ENCODE assay signal across 1 cellular context in the genomic region with DNA sequence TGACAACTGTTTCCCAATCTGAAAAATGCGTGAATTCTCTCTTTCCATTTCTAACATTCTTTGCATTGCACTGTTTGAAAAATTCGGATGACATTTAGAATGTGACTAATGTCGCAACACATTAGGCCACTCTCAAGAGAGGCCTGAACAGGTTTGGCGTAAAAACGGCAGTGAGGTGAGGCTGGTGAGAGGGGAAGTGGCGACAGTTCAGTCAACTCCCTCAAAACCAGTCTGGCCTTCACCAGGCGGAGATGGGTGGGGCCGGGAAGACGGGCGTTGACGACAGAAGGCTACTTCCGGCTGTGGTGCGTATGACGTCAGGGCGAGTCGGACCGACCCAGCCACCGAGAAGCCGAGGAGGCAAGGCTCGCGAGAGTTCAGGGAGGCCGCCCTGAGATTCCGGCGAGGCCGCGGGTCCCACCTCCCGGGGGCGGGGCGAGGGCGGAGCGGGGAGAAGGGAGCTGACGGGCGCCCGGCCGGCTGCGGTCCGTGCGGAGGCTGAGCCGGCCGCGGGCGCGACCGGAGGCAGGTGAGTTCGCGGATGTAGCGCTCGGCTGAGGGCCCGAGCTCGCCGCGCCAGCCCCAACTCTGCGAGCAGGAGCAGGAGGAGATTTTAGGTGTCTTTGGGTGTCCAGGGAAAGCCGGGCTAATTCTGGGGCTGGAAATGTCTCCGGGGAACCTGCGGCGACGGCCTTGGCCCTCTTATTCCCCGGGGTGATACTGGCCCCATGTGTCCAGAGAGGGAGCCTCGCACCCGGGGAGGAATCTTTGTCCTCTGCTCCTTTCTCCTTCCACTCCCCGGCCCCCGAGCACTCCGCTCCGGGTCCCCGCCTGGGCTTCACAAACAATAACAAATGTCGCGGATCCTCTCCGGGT.
A peak's percentile ranks its signal among the peaks of the same experiment; 100 is the strongest.
TF ChIP-seq lines count a peak whose summit lies in the region.

A gene (plus strand): TSS at position 483 of the 876 bp plus-strand sequence. CDS start 53,435 bp downstream, outside the sequence.

TF ChIP-seq in HEK293, 187 proteins besides CTCF, POLR2A, EP300 and RAD21 (continued from another document):
- no peak for TF ChIP-seq ZNF670 (tag by site-specific recombination; IDR thresholded peaks at IDR 0.05; ENCODE audit: low read depth)
- no peak for TF ChIP-seq GLIS1 (tag by site-specific recombination; IDR thresholded peaks at IDR 0.05)
- TF ChIP-seq ZNF292 (tag by site-specific recombination; IDR thresholded peaks at IDR 0.05; ENCODE audit: borderline replicate concordance, low read depth): no peak
- TF ChIP-seq, protein P1, sequence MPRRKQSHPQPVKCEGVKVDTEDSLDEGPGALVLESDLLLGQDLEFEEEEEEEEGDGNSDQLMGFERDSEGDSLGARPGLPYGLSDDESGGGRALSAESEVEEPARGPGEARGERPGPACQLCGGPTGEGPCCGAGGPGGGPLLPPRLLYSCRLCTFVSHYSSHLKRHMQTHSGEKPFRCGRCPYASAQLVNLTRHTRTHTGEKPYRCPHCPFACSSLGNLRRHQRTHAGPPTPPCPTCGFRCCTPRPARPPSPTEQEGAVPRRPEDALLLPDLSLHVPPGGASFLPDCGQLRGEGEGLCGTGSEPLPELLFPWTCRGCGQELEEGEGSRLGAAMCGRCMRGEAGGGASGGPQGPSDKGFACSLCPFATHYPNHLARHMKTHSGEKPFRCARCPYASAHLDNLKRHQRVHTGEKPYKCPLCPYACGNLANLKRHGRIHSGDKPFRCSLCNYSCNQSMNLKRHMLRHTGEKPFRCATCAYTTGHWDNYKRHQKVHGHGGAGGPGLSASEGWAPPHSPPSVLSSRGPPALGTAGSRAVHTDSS (tag by site-specific recombination; IDR thresholded peaks at IDR 0.05): peak; percentile 1; the same call in 1 of the 2 replicates
- TF ChIP-seq ZNF174 (tag by site-specific recombination; IDR thresholded peaks at IDR 0.05): no peak
- TF ChIP-seq ZSCAN16 (tag by site-specific recombination; IDR thresholded peaks at IDR 0.05): no peak; the same call in 1 of the 2 replicates
- no peak for TF ChIP-seq ZNF791 (tag by site-specific recombination; IDR thresholded peaks at IDR 0.05)
- TF ChIP-seq ZNF350 (tag by site-specific recombination; IDR thresholded peaks at IDR 0.05): no peak
- no peak for TF ChIP-seq SALL2 (tag by site-specific recombination; IDR thresholded peaks at IDR 0.05; ENCODE audit: borderline replicate concordance)
- TF ChIP-seq, protein P2, sequence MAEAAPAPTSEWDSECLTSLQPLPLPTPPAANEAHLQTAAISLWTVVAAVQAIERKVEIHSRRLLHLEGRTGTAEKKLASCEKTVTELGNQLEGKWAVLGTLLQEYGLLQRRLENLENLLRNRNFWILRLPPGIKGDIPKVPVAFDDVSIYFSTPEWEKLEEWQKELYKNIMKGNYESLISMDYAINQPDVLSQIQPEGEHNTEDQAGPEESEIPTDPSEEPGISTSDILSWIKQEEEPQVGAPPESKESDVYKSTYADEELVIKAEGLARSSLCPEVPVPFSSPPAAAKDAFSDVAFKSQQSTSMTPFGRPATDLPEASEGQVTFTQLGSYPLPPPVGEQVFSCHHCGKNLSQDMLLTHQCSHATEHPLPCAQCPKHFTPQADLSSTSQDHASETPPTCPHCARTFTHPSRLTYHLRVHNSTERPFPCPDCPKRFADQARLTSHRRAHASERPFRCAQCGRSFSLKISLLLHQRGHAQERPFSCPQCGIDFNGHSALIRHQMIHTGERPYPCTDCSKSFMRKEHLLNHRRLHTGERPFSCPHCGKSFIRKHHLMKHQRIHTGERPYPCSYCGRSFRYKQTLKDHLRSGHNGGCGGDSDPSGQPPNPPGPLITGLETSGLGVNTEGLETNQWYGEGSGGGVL (tag by site-specific recombination; IDR thresholded peaks at IDR 0.05): no peak
- TF ChIP-seq, protein P3, sequence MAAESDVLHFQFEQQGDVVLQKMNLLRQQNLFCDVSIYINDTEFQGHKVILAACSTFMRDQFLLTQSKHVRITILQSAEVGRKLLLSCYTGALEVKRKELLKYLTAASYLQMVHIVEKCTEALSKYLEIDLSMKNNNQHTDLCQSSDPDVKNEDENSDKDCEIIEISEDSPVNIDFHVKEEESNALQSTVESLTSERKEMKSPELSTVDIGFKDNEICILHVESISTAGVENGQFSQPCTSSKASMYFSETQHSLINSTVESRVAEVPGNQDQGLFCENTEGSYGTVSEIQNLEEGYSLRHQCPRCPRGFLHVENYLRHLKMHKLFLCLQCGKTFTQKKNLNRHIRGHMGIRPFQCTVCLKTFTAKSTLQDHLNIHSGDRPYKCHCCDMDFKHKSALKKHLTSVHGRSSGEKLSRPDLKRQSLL (tag by site-specific recombination; IDR thresholded peaks at IDR 0.05): no peak
- peak; percentile 25; the same call in 1 of the 2 replicates for TF ChIP-seq ZNF558 (tag by site-specific recombination; IDR thresholded peaks at IDR 0.05)
- 0 out of 2 replicates have a peak, but pooled peaks have one; percentile 17 for TF ChIP-seq ZNF341 (tag by site-specific recombination; IDR thresholded peaks at IDR 0.05; ENCODE audit: low read depth)
- TF ChIP-seq ZNF354C (tag by site-specific recombination; IDR thresholded peaks at IDR 0.05; ENCODE audit: borderline replicate concordance, low read depth): no peak
- peak; percentile 59; the same call in 1 of the 2 replicates for TF ChIP-seq ZEB2 (tag by site-specific recombination; IDR thresholded peaks at IDR 0.05)
- TF ChIP-seq ZNF24 (tag by site-specific recombination; IDR thresholded peaks at IDR 0.05): no peak; the same call in 1 of the 2 replicates
- TF ChIP-seq ZFP41 (tag by site-specific recombination; IDR thresholded peaks at IDR 0.05; ENCODE audit: borderline replicate concordance): no peak
- no peak for TF ChIP-seq ZNF416 (tag by site-specific recombination; IDR thresholded peaks at IDR 0.05)
- peak; percentile 81 for TF ChIP-seq SETDB1 (IDR thresholded peaks at IDR 0.05; ENCODE audit: insufficient read length, low read length)
- TF ChIP-seq KLF8 (tag by site-specific recombination; IDR thresholded peaks at IDR 0.05): peak; percentile 92
- TF ChIP-seq SP2 (tag by site-specific recombination; IDR thresholded peaks at IDR 0.05): peak; percentile 94
- peak; percentile 93 for TF ChIP-seq ZNF335 (tag by site-specific recombination; conservative IDR thresholded peaks at IDR 0.05)
- TF ChIP-seq ZNF302 (tag by site-specific recombination; IDR thresholded peaks at IDR 0.05; ENCODE audit: low read depth): no peak
- TF ChIP-seq KLF16 (tag by site-specific recombination; IDR thresholded peaks at IDR 0.05): peak; percentile 85
